16 cellular contexts compared by ENCODE assay signal in the genomic region with DNA sequence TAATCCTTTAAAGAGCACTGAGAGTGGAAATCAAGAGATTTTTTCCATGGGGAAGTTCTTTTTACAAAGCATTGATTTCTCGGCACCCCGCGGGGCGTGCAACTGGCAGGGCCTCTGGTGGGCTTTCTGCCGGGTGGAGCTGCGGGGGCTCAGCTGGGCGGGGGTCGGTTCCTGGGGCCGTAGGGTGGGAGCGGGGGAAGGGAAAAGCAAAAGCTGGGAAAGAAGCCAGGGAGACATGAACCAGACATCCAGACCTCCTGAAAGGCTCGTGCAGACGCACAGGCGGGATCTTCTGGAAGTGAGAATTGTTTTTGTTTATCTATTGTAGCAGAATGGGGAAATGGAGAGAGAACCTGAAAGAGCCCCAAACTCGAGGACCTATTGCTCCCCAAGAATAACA.
DNase-seq lines count a peak whose midpoint lies in the region; TF ChIP-seq lines count a peak whose summit lies in the region.
"Had no signal": no experiment of that assay in that cellular context is flagged by ENCODE, and none has a peak within 500 bp of the region (broad histone marks: within the 10 kb centered on the region; RNA-seq: fewer than 3 reads in every experiment).

No MANE protein-coding gene starts in this region.

- H3K9me3 Mint-ChIP-seq in H9 (peaks cover 55 to 59% of the 10 kb centered on the region in 2 experiments), MCF 10A (ENCODE audit: unreplicated experiment) (no peaks in the 10 kb centered on the region), progenitor cell of endocrine pancreas (ENCODE audit: low read depth) (peaks cover 4% of the 10 kb centered on the region), HFFc6 (no peaks in the 10 kb centered on the region)
- H3K9me3 Mint-ChIP-seq: activated naive CD8-positive, alpha-beta T cell treated with anti-CD3 and anti-CD28 coated beads, Interleukin-2, amount 50 U/mL, for 24 hours; stimulated activated memory B cell treated with anti-CD40 and anti-IgM and Interleukin-4, amounts not matched to agents 10 μg/mL and 1 μg/mL and 100 μg/mL, for 72 hours had no signal

- H4K20me1 ChIP-seq in H9 (ENCODE audit: control insufficient read depth, insufficient read depth, insufficient read length), result no peaks in the 10 kb centered on the region

- BruUV-seq in MCF 10A (replicated peaks; lab: Mats Ljungman, UMichigan), result no TSS peak

- H3K9ac ChIP-seq in H9 (ENCODE audit: extremely low read depth, insufficient read length, low read length) (no peak overlapping the region), iPS-15b (ENCODE audit: low read depth, low read length) (peak overlapping the region; percentile 88)

- no peak overlapping the region for H2BK12ac ChIP-seq in H9 (ENCODE audit: insufficient read length, low read depth, low read length)

- no peak for DNase-seq in H9
- DNase-seq in MCF 10A (ENCODE audit: unreplicated experiment), result peak; percentile 9
- no peak for DNase-seq in progenitor cell of endocrine pancreas (ENCODE audit: low spot score, unreplicated experiment)
- DNase-seq in Ammon's horn (ENCODE audit: low spot score), result no peak
- no peak for DNase-seq in HFFc6
- DNase-seq in NCI-H1417 treated with DMSO at 0.1 percent for 48 hours (lab: John Stamatoyannopoulos, UW), result no peak
- no peak for DNase-seq in H4 (ENCODE audit: low spot score)
- DNase-seq: activated CD4-positive, alpha-beta T cell treated with anti-CD3 and anti-CD28 coated beads, Interleukin-2, amount 50 U/mL, for 4 hours; activated naive CD8-positive, alpha-beta T cell treated with anti-CD3 and anti-CD28 coated beads, Interleukin-2, amount 50 U/mL, for 24 hours; IMR-90; SJCRH30 had no signal

- no peak overlapping the region for H2AFZ ChIP-seq in H9 (ENCODE audit: low read length)

- H3K27ac Mint-ChIP-seq in H9, result no peak overlapping the region
- peak overlapping the region; percentile 49 for H3K27ac Mint-ChIP-seq in MCF 10A (ENCODE audit: low read depth, unreplicated experiment)
- H3K27ac Mint-ChIP-seq in progenitor cell of endocrine pancreas, result peak overlapping the region; percentile 68
- no peak overlapping the region for H3K27ac Mint-ChIP-seq in HFFc6
- H3K27ac Mint-ChIP-seq: B cell; stimulated activated memory B cell treated with anti-CD40 and anti-IgM and Interleukin-4, amounts not matched to agents 10 μg/mL and 1 μg/mL and 100 μg/mL, for 72 hours had no signal

- no peaks in the 10 kb centered on the region for H3K79me1 ChIP-seq in H9 (ENCODE audit: insufficient read depth, low read depth, low read length, poor library complexity, severe bottlenecking)

- H3K27me3 Mint-ChIP-seq in H9 (ENCODE audit: low read depth) (peaks cover 8% of the 10 kb centered on the region), MCF 10A (ENCODE audit: insufficient read depth, unreplicated experiment) (no peaks in the 10 kb centered on the region), progenitor cell of endocrine pancreas (no peaks in the 10 kb centered on the region), HFFc6 (ENCODE audit: insufficient read depth) (peaks cover 14% of the 10 kb centered on the region)

- WGBS in H9 (ENCODE audit: extremely low coverage, insufficient read length, low lambda C conversion rate), result no CpG with 5 or more reads among the region's 14 CpGs

- H2BK120ac ChIP-seq in H9 (ENCODE audit: low read depth, low read length, poor library complexity, severe bottlenecking), result no peak overlapping the region

- H3K9me3 ChIP-seq in H9 (ENCODE audit: control insufficient read depth, low read depth, low read length) (peaks cover 48% of the 10 kb centered on the region), iPS-15b (ENCODE audit: control insufficient read depth, insufficient read depth, low read length) (no peaks in the 10 kb centered on the region)
- H3K9me3 ChIP-seq: esophagus muscularis mucosa, SJCRH30, upper lobe of left lung had no signal

- H3K4me1 Mint-ChIP-seq in H9 (no peaks in the 10 kb centered on the region), MCF 10A (ENCODE audit: insufficient read depth, unreplicated experiment) (peaks cover 18% of the 10 kb centered on the region), progenitor cell of endocrine pancreas (ENCODE audit: low read depth) (peaks cover 6% of the 10 kb centered on the region), HFFc6 (ENCODE audit: low read depth) (no peaks in the 10 kb centered on the region)
- H3K4me1 Mint-ChIP-seq: activated naive CD8-positive, alpha-beta T cell treated with anti-CD3 and anti-CD28 coated beads, Interleukin-2, amount 50 U/mL, for 24 hours; B cell; stimulated activated memory B cell treated with anti-CD40 and anti-IgM and Interleukin-4, amounts not matched to agents 10 μg/mL and 1 μg/mL and 100 μg/mL, for 72 hours had no signal

- H2BK15ac ChIP-seq in H9 (ENCODE audit: low read depth, low read length), result no peak overlapping the region

- H4K5ac ChIP-seq in H9 (ENCODE audit: insufficient read length, low read depth, low read length), result no peak overlapping the region

- no peak overlapping the region for H4K8ac ChIP-seq in H9 (replicated peaks; ENCODE audit: insufficient read length, low read depth, low read length)

- H2AK5ac ChIP-seq in H9 (ENCODE audit: insufficient read length, low read length), result no peak overlapping the region

- H4K91ac ChIP-seq in H9 (ENCODE audit: insufficient read length, low read depth, low read length), result no peak overlapping the region

- H3K4me3 Mint-ChIP-seq in H9, result peak overlapping the region; percentile 65 to 70; a peak in 4 of 5 replicates
- peak overlapping the region; percentile 85 for H3K4me3 Mint-ChIP-seq in MCF 10A (ENCODE audit: unreplicated experiment)
- peak overlapping the region; percentile 77 for H3K4me3 Mint-ChIP-seq in progenitor cell of endocrine pancreas (ENCODE audit: low read depth)
- H3K4me3 Mint-ChIP-seq in HFFc6, result no peak overlapping the region
- H3K4me3 Mint-ChIP-seq: B cell; stimulated activated memory B cell treated with anti-CD40 and anti-IgM and Interleukin-4, amounts not matched to agents 10 μg/mL and 1 μg/mL and 100 μg/mL, for 72 hours had no signal

- H3K36me3 Mint-ChIP-seq in H9 (ENCODE audit: insufficient read depth in 1 of 3, low read depth in 3 of 3), result peaks cover 4 to 14% (median 9%) of the 10 kb centered on the region in 3 experiments; a peak in 6 of 7 replicates
- H3K36me3 Mint-ChIP-seq in MCF 10A (ENCODE audit: insufficient read depth, unreplicated experiment), result peaks cover 8% of the 10 kb centered on the region
- H3K36me3 Mint-ChIP-seq in progenitor cell of endocrine pancreas (ENCODE audit: insufficient read depth), result no peaks in the 10 kb centered on the region
- H3K36me3 Mint-ChIP-seq in HFFc6 (ENCODE audit: low read depth), result no peaks in the 10 kb centered on the region
- H3K36me3 Mint-ChIP-seq: stimulated activated memory B cell treated with anti-CD40 and anti-IgM and Interleukin-4, amounts not matched to agents 10 μg/mL and 1 μg/mL and 100 μg/mL, for 72 hours had no signal

- H3K79me2 ChIP-seq in H9 (ENCODE audit: insufficient read depth, low read length), result no peaks in the 10 kb centered on the region

- H3K18ac ChIP-seq in H9 (ENCODE audit: insufficient read length, low read depth, low read length), result no peak overlapping the region

- no peaks in the 10 kb centered on the region for H3K36me3 ChIP-seq in iPS-15b (ENCODE audit: control insufficient read depth, insufficient read depth, low read length)
- H3K36me3 ChIP-seq: esophagus muscularis mucosa, SJCRH30, upper lobe of left lung had no signal

- no peak overlapping the region for H3T11ph ChIP-seq in H9 (ENCODE audit: low read length)

- CTCF ChIA-PET in MCF 10A (lab: Yijun Ruan, JAX), result interaction anchor here (0.7 to 1.5 kb wide), 3 partner anchors 9 to 27 kb away, joined by 3 to 6 read pairs (median 3); no protein-coding TSS in a partner anchor

- H3K23me2 ChIP-seq in H9 (ENCODE audit: insufficient read length, low read depth, low read length, poor library complexity, severe bottlenecking), result peaks cover 2% of the 10 kb centered on the region

- no peak overlapping the region for H3K4me2 ChIP-seq in H9 (ENCODE audit: insufficient read depth, insufficient read length, low read length)

- no peak overlapping the region for H2BK5ac ChIP-seq in H9 (ENCODE audit: insufficient read length, low read length)

- H3K4ac ChIP-seq in H9 (ENCODE audit: low read depth, low read length), result no peak overlapping the region

- H3K14ac ChIP-seq in H9 (ENCODE audit: insufficient read depth, low read length), result peak overlapping the region; percentile 91; the same call in 1 of the 2 replicates

- H3K27me3 ChIP-seq in H9 (ENCODE audit: insufficient read depth, low read length) (no peaks in the 10 kb centered on the region), iPS-15b (ENCODE audit: control insufficient read depth, insufficient read depth, low read length) (peaks cover 4% of the 10 kb centered on the region)
- H3K27me3 ChIP-seq: SJCRH30 had no signal

- no peak overlapping the region for H3K56ac ChIP-seq in H9 (ENCODE audit: insufficient read length, low read depth, low read length)

- intact Hi-C loops in MCF 10A (cut with micrococcal nuclease), result no loop called here

- H3K4me1 ChIP-seq in H9 (ENCODE audit: insufficient read depth, low read length), result no peaks in the 10 kb centered on the region
- no peaks in the 10 kb centered on the region for H3K4me1 ChIP-seq in iPS-15b (ENCODE audit: control insufficient read depth, insufficient read depth, low read length)
- H3K4me1 ChIP-seq: esophagus muscularis mucosa, SJCRH30, upper lobe of left lung had no signal

- H3K23ac ChIP-seq in H9 (ENCODE audit: insufficient read length, low read depth, low read length), result no peak overlapping the region

- POLR2A ChIA-PET in MCF 10A (lab: Yijun Ruan, JAX), result no interaction called here

- no peak for TF ChIP-seq CTCF in H9 (conservative IDR thresholded peaks at IDR 0.05)
- TF ChIP-seq CTCF in MCF 10A (IDR thresholded peaks at IDR 0.05; ENCODE audit: unreplicated experiment), result no peak
- no peak for TF ChIP-seq CTCF in progenitor cell of endocrine pancreas (IDR thresholded peaks at IDR 0.05; ENCODE audit: unreplicated experiment)
- no peak for TF ChIP-seq CTCF in HFFc6 (IDR thresholded peaks at IDR 0.05)

- H3K4me3 ChIP-seq in iPS-15b (ENCODE audit: low read depth, low read length), result peak overlapping the region; percentile 77
- H3K4me3 ChIP-seq: SJCRH30 had no signal

- H3K27ac ChIP-seq in H9 (ENCODE audit: insufficient read length, low read depth, low read length), result no peak overlapping the region
- H3K27ac ChIP-seq: esophagus muscularis mucosa, SJCRH30, upper lobe of left lung had no signal

- H2BK20ac ChIP-seq in H9 (ENCODE audit: low read depth, low read length, poor library complexity, severe bottlenecking), result no peak overlapping the region

Comparison
In these comparisons a context has a peak if more than half of its experiments do, and no peak if none do; other contexts are left out.
1. H3K27ac Mint-ChIP-seq: peak in MCF 10A (single experiment) and progenitor cell of endocrine pancreas (single experiment); none in H9 (0 of 3) and HFFc6 (single experiment).